ENCODE assay signal across 26 cellular contexts in genomic region chr2:39570130-39570555, GRCh38.
"Had no signal": no experiment of that assay in that cellular context is flagged by ENCODE, and none has a peak within 500 bp of the region (broad histone marks: within the 10 kb centered on the region; RNA-seq: fewer than 3 reads in every experiment).

No MANE protein-coding gene starts in this region.

- ATAC-seq: activated T-helper 17 cell treated with anti-CD3 and anti-CD28 coated beads, Interleukin-2, amount 50 U/mL, for 72 hours; effector memory CD8-positive, alpha-beta T cell; esophagus mucosa; heart right ventricle; left ventricle myocardium superior; pancreas; T-helper 17 cell had no signal

- H3K27ac ChIP-seq: brain microvascular endothelial cell, pancreas, prostate gland, testis had no signal

- H3K4me3 ChIP-seq: coronary artery, heart right ventricle, pancreas, prostate gland, spleen, testis, uterus had no signal

- H3K4me1 ChIP-seq: uterus had no signal

- H3K9me3 ChIP-seq: pancreas, prostate gland, testis, uterus had no signal

- H3K36me3 ChIP-seq: brain microvascular endothelial cell, heart right ventricle, pancreas, prostate gland, spleen, uterus had no signal

- DNase-seq: activated CD4-positive, alpha-beta memory T cell treated with anti-CD3 and anti-CD28 coated beads, Interleukin-2, amount 10 ng/mL, durations not matched to agents 7 days and 5 days; activated CD4-positive, alpha-beta T cell treated with anti-CD3 and anti-CD28 coated beads for 1 hour; activated CD4-positive, alpha-beta T cell treated with anti-CD3 and anti-CD28 coated beads, Interleukin-2, amount 10 ng/mL, durations not matched to agents 7 days and 5 days; activated CD8-positive, alpha-beta memory T cell treated with anti-CD3 and anti-CD28 coated beads, Interleukin-2, amount 50 U/mL, for 48 hours; activated gamma-delta T cell treated with Interleukin-2 at 50 U/mL for 16 hours; activated naive CD4-positive, alpha-beta T cell treated with anti-CD3 and anti-CD28 coated beads, Interleukin-2, amount 50 U/mL, for 16 hours; activated T-cell treated with anti-CD3 and anti-CD28 coated beads, Interleukin-2, amount 50 U/mL, for 24 hours; amniotic stem cell; brain microvascular endothelial cell; effector memory CD8-positive, alpha-beta T cell; foreskin fibroblast; heart right ventricle; islet precursor cell; left ventricle myocardium superior; naive B cell; pancreas; spleen; stimulated activated naive CD4-positive, alpha-beta T cell treated with Interleukin-2 at 50 U/mL for 16 hours; T-helper 17 cell; T1000; testis; uterus had no signal

- H3K27me3 ChIP-seq: brain microvascular endothelial cell, heart right ventricle, pancreas, spleen, testis, uterus had no signal
